Comparison of ENCODE assay signal across 8 cellular contexts in genomic region chr10:110919349-110919931, GRCh38. TPM values are rescaled to one million over a fixed set of nuclear protein-coding genes. Genes with fewer than 3 reads are reported as not detected.
DNase-seq lines count a peak whose midpoint lies in the region; ATAC-seq and TF ChIP-seq lines count a peak whose summit lies in the region.

Gene SHOC2 (plus strand): TSS chr10:110919604. CDS start chr10:110964359, 44,755 bp downstream.

- TF ChIP-seq POLR2A in right lobe of liver (IDR thresholded peaks at IDR 0.05): peak; percentile 65

- POLR2A ChIA-PET in activated B cell treated with CpG ODN at 0.5 μM for 24 hours (lab: Charles Lee): interaction anchor here (0.6 to 2.9 kb wide), 36 partner anchors 9 to 1528 kb away, joined by 3 to 27 read pairs (median 5); partner anchors contain the start of genes PDCD4, SMNDC1, VTI1A and ZDHHC6

- H3K27ac ChIP-seq in C4-2B (peak within 1 kb of the TSS; percentile 88), right lobe of liver (peak within 1 kb of the TSS; percentile 96 to 99 (median 97))

- H3K4me3 Mint-ChIP-seq in activated B cell treated with CpG ODN at 0.5 μM for 24 hours (peak within 1 kb of the TSS; percentile 99), chondrocyte (ENCODE audit: unreplicated experiment) (peak within 1 kb of the TSS; percentile 91)

- peak; percentile 8 for ATAC-seq in GM19351 (IDR thresholded peaks at IDR 0.05; ENCODE audit: unreplicated experiment)
- ATAC-seq in activated B cell treated with CpG ODN at 0.5 μM for 24 hours (ENCODE audit: low read depth): peak; percentile 23
- peak; percentile 23 to 54 (median 50) for ATAC-seq in right lobe of liver

- H3K4me1 Mint-ChIP-seq in activated B cell treated with CpG ODN at 0.5 μM for 24 hours (peaks cover 56% of the 10 kb centered on the region), chondrocyte (ENCODE audit: low read depth) (peaks cover 64% of the 10 kb centered on the region)

- H3K27me3 Mint-ChIP-seq in activated B cell treated with CpG ODN at 0.5 μM for 24 hours: no peaks in the 10 kb centered on the region
- no peaks in the 10 kb centered on the region for H3K27me3 Mint-ChIP-seq in chondrocyte (ENCODE audit: low read depth)

- H3K4me1 ChIP-seq in right lobe of liver: peaks cover 0 to 31% (median 16%) of the 10 kb centered on the region in 4 donors

- H3K27ac Mint-ChIP-seq in activated B cell treated with CpG ODN at 0.5 μM for 24 hours: peak within 1 kb of the TSS; percentile 99
- H3K27ac Mint-ChIP-seq in chondrocyte (ENCODE audit: unreplicated experiment): peak within 1 kb of the TSS; percentile 100

- no peaks in the 10 kb centered on the region for H3K27me3 ChIP-seq in right lobe of liver

- CTCF ChIA-PET in activated B cell treated with CpG ODN at 0.5 μM for 24 hours (lab: Charles Lee): interaction anchor here (1.5 kb wide), 1 partner anchor 115 kb away, joined by 5 read pairs; no protein-coding TSS in a partner anchor

- WGBS in right lobe of liver (ENCODE audit: insufficient coverage, low coverage, low lambda C conversion rate, missing lambda C conversion rate): 0% methylated on average over 29 of the region's 61 CpGs

- H3K9me3 Mint-ChIP-seq in activated B cell treated with CpG ODN at 0.5 μM for 24 hours: no peaks in the 10 kb centered on the region
- no peaks in the 10 kb centered on the region for H3K9me3 Mint-ChIP-seq in chondrocyte (ENCODE audit: low read depth)

- no peaks in the 10 kb centered on the region for H3K9me3 ChIP-seq in right lobe of liver

- peak; percentile 22 for TF ChIP-seq CTCF in C4-2B (conservative IDR thresholded peaks at IDR 0.05)
- TF ChIP-seq CTCF in activated B cell treated with CpG ODN at 0.5 μM for 24 hours (IDR thresholded peaks at IDR 0.05): no peak
- peak; percentile 63 for TF ChIP-seq CTCF in chondrocyte (IDR thresholded peaks at IDR 0.05)
- peak in 1 of 4 donors; percentile 26 for TF ChIP-seq CTCF in right lobe of liver (IDR thresholded peaks at IDR 0.05)

- peak within 1 kb of the TSS; percentile 61 to 91 (median 75) for H3K4me3 ChIP-seq in right lobe of liver

- DNase-seq in HK-2 (ENCODE audit: unreplicated experiment) (peak; percentile 100), activated B cell treated with CpG ODN at 0.5 μM for 24 hours (peak; percentile 86), chondrocyte (ENCODE audit: low spot score) (peak; percentile 100), right lobe of liver (peak; percentile 99 to 100 (median 99)), SK-N-DZ (ENCODE audit: low spot score) (no peak)
- DNase-seq in stimulated activated CD4-positive, alpha-beta T cell treated with anti-CD3 and anti-CD28 coated beads, TNF-alpha, amount 100 ng/mL, for 24 hours (ENCODE audit: low read depth in 3 of 3): peak; percentile 96 to 98 (median 97)

- H3K36me3 ChIP-seq in right lobe of liver: no peaks in the 10 kb centered on the region

- H3K36me3 Mint-ChIP-seq in activated B cell treated with CpG ODN at 0.5 μM for 24 hours (ENCODE audit: low read depth) (peaks cover 29% of the 10 kb centered on the region), chondrocyte (ENCODE audit: low read depth) (no peaks in the 10 kb centered on the region)

- intact Hi-C loops in activated B cell treated with CpG ODN at 0.5 μM for 24 hours (cut with micrococcal nuclease) (loop anchor here (1.0 to 2.0 kb wide), 9 partner anchors 47 to 997 kb away; partner anchors contain the start of genes DUSP5, SMC3 and XPNPEP1), right lobe of liver (cut with DNase I) (no loop called here)

RNA-seq across cellular contexts. Expression of gene SHOC2, which starts in this region (rescaled TPM):
- total RNA-seq in activated B cell treated with CpG ODN at 0.5 μM for 24 hours (92.7 and 106 TPM in 2 replicates), chondrocyte (64.4 to 73.3 TPM (median 65.9 TPM) in 3 replicates), right lobe of liver (10 to 100 TPM; 16.0 to 28.6 (median 22.2) TPM)
- polyA plus RNA-seq in SK-N-DZ (2014; cell fraction: cytosol; rRNA removed): 13.3 and 22.3 TPM in 2 replicates
- 10.2 and 10.6 TPM in 2 replicates for polyA plus RNA-seq in SK-N-DZ (2014; cell fraction: nucleus; rRNA removed)
